ENCODE assay signal across 1 cellular context in genomic region chr10:35126530-35127288, GRCh38.
TF ChIP-seq lines count a peak whose summit lies in the region.

Gene CREM (plus strand): TSS chr10:35126846. CDS start chr10:35137836, 10,990 bp downstream.

TF ChIP-seq in HepG2, 621 proteins besides CTCF, POLR2A, EP300 and RAD21 (continued from another document and continues in another):
- TF ChIP-seq ZNF646 (CRISPR knock-in tag; IDR thresholded peaks at IDR 0.05) (no peak), ESRRA (CRISPR knock-in tag; IDR thresholded peaks at IDR 0.05; ENCODE audit: low read depth) (peak; percentile 70), CBX2 (IDR thresholded peaks at IDR 0.05; ENCODE audit: low read depth, low read length) (no peak), CBX2 (CRISPR knock-in tag; IDR thresholded peaks at IDR 0.05; ENCODE audit: low read depth) (no peak), ZBTB7A (CRISPR knock-in tag; IDR thresholded peaks at IDR 0.05) (no peak), SCMH1 (CRISPR knock-in tag; IDR thresholded peaks at IDR 0.05; ENCODE audit: borderline replicate concordance) (no peak), JUND (CRISPR knock-in tag; IDR thresholded peaks at IDR 0.05) (no peak), ZNF609 (CRISPR knock-in tag; IDR thresholded peaks at IDR 0.05; ENCODE audit: borderline replicate concordance) (peak; percentile 45; the same call in 1 of the 2 replicates), MED8 (CRISPR knock-in tag; IDR thresholded peaks at IDR 0.05; ENCODE audit: insufficient replicate concordance) (no peak), ZNF225 (CRISPR knock-in tag; IDR thresholded peaks at IDR 0.05) (0 out of 2 replicates have a peak, but pooled peaks have one; percentile 17), ZBTB44 (CRISPR knock-in tag; IDR thresholded peaks at IDR 0.05) (no peak), ZSCAN30 (CRISPR knock-in tag; IDR thresholded peaks at IDR 0.05) (no peak), ZBTB3 (CRISPR knock-in tag; IDR thresholded peaks at IDR 0.05; ENCODE audit: borderline replicate concordance, low read depth) (0 out of 2 replicates have a peak, but pooled peaks have one; percentile 22), YY1 (IDR thresholded peaks at IDR 0.05; ENCODE audit: insufficient read depth, insufficient replicate concordance, low read depth, low read length) (peak; percentile 58), PTBP1 (IDR thresholded peaks at IDR 0.05; ENCODE audit: low read depth, low read length, poor library complexity, severe bottlenecking) (no peak), ONECUT2 (CRISPR knock-in tag; IDR thresholded peaks at IDR 0.05) (0 out of 2 replicates have a peak, but pooled peaks have one; percentile 25), ZMYM4 (CRISPR knock-in tag; IDR thresholded peaks at IDR 0.05) (peak; percentile 86), ZNF776 (CRISPR knock-in tag; IDR thresholded peaks at IDR 0.05) (peak; percentile 18; the same call in 1 of the 2 replicates), E2F1 (CRISPR knock-in tag; IDR thresholded peaks at IDR 0.05) (no peak), NFAT5 (CRISPR knock-in tag; IDR thresholded peaks at IDR 0.05) (no peak; the same call in 1 of the 2 replicates), RAD51 (IDR thresholded peaks at IDR 0.05; ENCODE audit: borderline replicate concordance) (no peak), ZNF512 (CRISPR knock-in tag; IDR thresholded peaks at IDR 0.05) (no peak), TARDBP (CRISPR knock-in tag; IDR thresholded peaks at IDR 0.05) (no peak), ZNF547 (CRISPR knock-in tag; IDR thresholded peaks at IDR 0.05) (peak; percentile 29), SNAPC2 (CRISPR knock-in tag; IDR thresholded peaks at IDR 0.05) (no peak), ZNF546 (CRISPR knock-in tag; conservative IDR thresholded peaks at IDR 0.05) (0 out of 2 replicates have a peak, but pooled peaks have one; percentile 48), ZNF274 (CRISPR knock-in tag; IDR thresholded peaks at IDR 0.05) (peak; percentile 49; the same call in 1 of the 2 replicates), NCOA1 (CRISPR knock-in tag; IDR thresholded peaks at IDR 0.05) (no peak)
